ENCODE assay signal across 9 cellular contexts in the genomic region with DNA sequence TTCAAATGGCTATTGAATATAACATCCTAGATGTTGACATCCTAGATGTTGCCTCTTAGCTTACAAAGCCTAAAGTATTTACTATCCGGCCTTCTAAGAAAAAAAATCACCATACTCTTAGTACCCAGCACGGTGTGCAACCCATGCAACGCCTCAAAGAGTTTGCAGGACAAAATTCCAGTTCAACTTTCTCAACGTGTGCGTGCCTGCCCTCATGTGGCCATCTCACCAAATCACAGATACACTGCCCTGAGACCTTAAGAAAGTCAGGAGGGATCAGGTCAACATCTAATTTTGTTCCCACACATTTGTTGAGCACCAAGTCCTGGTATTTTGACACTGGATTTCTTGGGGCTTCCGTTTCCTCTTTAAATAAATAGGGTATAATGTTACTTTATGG.
DNase-seq lines count a peak whose midpoint lies in the region; ATAC-seq and TF ChIP-seq lines count a peak whose summit lies in the region.
"Had no signal": no experiment of that assay in that cellular context is flagged by ENCODE, and none has a peak within 500 bp of the region (broad histone marks: within the 10 kb centered on the region; RNA-seq: fewer than 3 reads in every experiment).

No MANE protein-coding gene starts in this region.

- H3F3A ChIP-seq in Loucy (ENCODE audit: low read depth), result no peaks in the 10 kb centered on the region

- H3K79me2 ChIP-seq in Loucy (ENCODE audit: insufficient read depth, low read length), result no peaks in the 10 kb centered on the region

- H3K36me3 ChIP-seq in Loucy (ENCODE audit: insufficient read depth, low read length), result no peaks in the 10 kb centered on the region
- no peaks in the 10 kb centered on the region for H3K36me3 ChIP-seq in colonic mucosa
- H3K36me3 ChIP-seq in spleen, result no peaks in the 10 kb centered on the region

- DNase-seq in NCI-H82 (lab: John Stamatoyannopoulos, UW), result peak; percentile 43
- no peak for DNase-seq in NCI-H82 treated with DMSO at 0.1 percent for 48 hours (lab: John Stamatoyannopoulos, UW; ENCODE audit: unreplicated experiment)
- DNase-seq in colonic mucosa, result no peak
- DNase-seq in pulmonary artery endothelial cell (ENCODE audit: low read depth, low spot score), result peak; percentile 15
- DNase-seq in NCI-H128 (lab: John Stamatoyannopoulos, UW; ENCODE audit: unreplicated experiment), result no peak
- no peak for DNase-seq in spleen

- H3K4me3 ChIP-seq in Loucy (ENCODE audit: low read length, poor library complexity, severe bottlenecking) (no peak overlapping the region), colonic mucosa (no peak overlapping the region), spleen (no peak overlapping the region)

- H3K9ac ChIP-seq in Loucy (ENCODE audit: low read depth, low read length, poor library complexity, severe bottlenecking), result no peak overlapping the region
- H3K9ac ChIP-seq in colonic mucosa (ENCODE audit: low read depth in 2 of 2, low read length in 2 of 2), result no peak overlapping the region

- no peak overlapping the region for H3K4me2 ChIP-seq in Loucy (ENCODE audit: low read depth, low read length, poor library complexity, severe bottlenecking)

- intact Hi-C loops in colonic mucosa (cut with DNase I) (no loop called here), spleen (cut with DNase I; ENCODE audit: low total_unique reads) (loop anchor here (10.0 kb wide), 1 partner anchor 160 kb away; no protein-coding TSS in a partner anchor)

- H3K9me3 ChIP-seq in Loucy (ENCODE audit: insufficient read depth, low read depth, low read length) (no peaks in the 10 kb centered on the region), colonic mucosa (no peaks in the 10 kb centered on the region), spleen (no peaks in the 10 kb centered on the region)

- H4K20me1 ChIP-seq in Loucy (ENCODE audit: insufficient read depth, low read length, poor library complexity, severe bottlenecking), result no peaks in the 10 kb centered on the region

- H3K9me2 ChIP-seq in Loucy (replicated peaks; ENCODE audit: low read depth, low read length), result no peaks in the 10 kb centered on the region

- H3K27ac ChIP-seq in colonic mucosa (no peak overlapping the region), spleen (no peak overlapping the region)

- H3K27me3 ChIP-seq in Loucy (ENCODE audit: insufficient read depth, low read length, poor library complexity, severe bottlenecking), result no peaks in the 10 kb centered on the region
- no peaks in the 10 kb centered on the region for H3K27me3 ChIP-seq in colonic mucosa
- H3K27me3 ChIP-seq in spleen (replicated peaks in 1 of 7), result peaks cover 0 to 26% (median 0%) of the 10 kb centered on the region in 7 donors

- WGBS in spleen, 5 donors, result 59 to 71% (median 68%) methylated on average over 6 of the region's 6 CpGs

- no peak for ATAC-seq in HG03432 (IDR thresholded peaks at IDR 0.05; ENCODE audit: unreplicated experiment)
- ATAC-seq: activated T-cell treated with anti-CD3 and anti-CD28 coated beads, Interleukin-2, amount 50 U/mL, for 72 hours had no signal

- H3K4me1 ChIP-seq in Loucy (ENCODE audit: insufficient read depth, low read length, poor library complexity, severe bottlenecking) (no peaks in the 10 kb centered on the region), colonic mucosa (no peaks in the 10 kb centered on the region), spleen (peaks cover 0 to 17% (median 7%) of the 10 kb centered on the region in 6 donors)

- H2AFZ ChIP-seq in Loucy (ENCODE audit: low read length), result no peak overlapping the region

- no peak for TF ChIP-seq POLR2A in spleen (IDR thresholded peaks at IDR 0.05)

- TF ChIP-seq CTCF in Loucy (conservative IDR thresholded peaks at IDR 0.05; ENCODE audit: low read length), result peak; percentile 65
- peak; percentile 13 for TF ChIP-seq CTCF in colonic mucosa (IDR thresholded peaks at IDR 0.05)
- TF ChIP-seq CTCF in spleen (IDR thresholded peaks at IDR 0.05 in 8 of 11, conservative IDR thresholded peaks at IDR 0.05 in 3 of 11), result peak in 4 of 11 experiments; percentile 9 to 46 (median 26)

Comparison
In these comparisons a context has a peak if more than half of its experiments do, and no peak if none do; other contexts are left out.
1. DNase-seq: peak in NCI-H82 (single experiment) and pulmonary artery endothelial cell (single experiment); none in NCI-H82 treated with DMSO at 0.1 percent for 48 hours (single experiment), colonic mucosa (single experiment), NCI-H128 (single experiment) and spleen (single experiment).